20 cellular contexts compared by ENCODE assay signal in the genomic region with DNA sequence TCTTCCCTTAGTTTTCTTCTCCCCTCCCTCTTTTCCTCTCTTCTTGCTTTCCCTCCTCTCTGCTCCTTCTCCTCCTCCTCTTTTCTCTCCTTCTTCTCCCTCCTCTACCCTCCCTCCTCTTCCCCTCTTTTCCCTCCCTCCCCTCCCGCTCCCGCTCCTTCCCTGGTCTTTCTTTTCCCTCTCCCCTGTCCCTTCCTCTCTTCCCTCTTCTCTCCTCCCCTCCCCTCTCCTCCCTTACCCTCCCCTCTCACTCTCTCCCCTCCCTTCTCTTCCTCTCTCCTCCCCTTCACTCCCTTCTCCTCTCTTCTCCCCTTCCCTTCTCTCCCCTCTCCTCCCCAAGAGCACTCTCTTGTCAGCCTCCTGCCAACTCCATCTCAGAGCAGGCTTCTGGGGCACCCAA.
"Had no signal": no experiment of that assay in that cellular context is flagged by ENCODE, and none has a peak within 500 bp of the region (broad histone marks: within the 10 kb centered on the region; RNA-seq: fewer than 3 reads in every experiment).

No MANE protein-coding gene starts in this region.

- H3K4me3 ChIP-seq: SJSA1, SK-N-MC had no signal

- H3K9ac ChIP-seq: KMS-11 had no signal

- H3K4me2 ChIP-seq: KMS-11 had no signal

- ATAC-seq: HepG2 had no signal

- H3K4me1 ChIP-seq: SJSA1 had no signal

- DNase-seq: IMR-90, Kasumi-1, MM.1S, NCI-H1092 treated with DMSO at 0.1 percent for 48 hours, NCI-H1436, NCI-H187, NCI-H2029, NCI-H2081 treated with DMSO at 0.1 percent for 48 hours, NCI-H2171, NCI-H2227 treated with DMSO at 0.1 percent for 48 hours, NCI-H524, NCI-H526 treated with DMSO at 0.1 percent for 48 hours, NCI-H774, Right ventricle myocardium superior, RPMI8226, SIG-M5 had no signal

- H3K9me3 ChIP-seq: SJSA1 had no signal

- H3K36me3 ChIP-seq: SJSA1 had no signal

- H3K27ac ChIP-seq: KMS-11, SJSA1, SK-N-MC had no signal
